ENCODE assay signal across 23 cellular contexts in genomic region chr12:111616177-111616623, GRCh38. TPM values are rescaled to one million over a fixed set of nuclear protein-coding genes. Genes with fewer than 3 reads are reported as not detected.
A peak's percentile ranks its signal among the peaks of the same experiment; 100 is the strongest.
DNase-seq lines count a peak whose midpoint lies in the region; ATAC-seq, FAIRE-seq and TF ChIP-seq lines count a peak whose summit lies in the region.
"Had no signal": no experiment of that assay in that cellular context is flagged by ENCODE, and none has a peak within 500 bp of the region (broad histone marks: within the 10 kb centered on the region; RNA-seq: fewer than 3 reads in every experiment).

No MANE protein-coding gene starts in this region.

- H2AFZ ChIP-seq in GM23248 (no peak overlapping the region), astrocyte (ENCODE audit: low read depth, low read length) (no peak overlapping the region), hepatocyte (no peak overlapping the region)
- H2AFZ ChIP-seq: neural progenitor cell had no signal

- H3K9me3 ChIP-seq in GM23248 (ENCODE audit: low read depth) (no peaks in the 10 kb centered on the region), astrocyte (ENCODE audit: insufficient read depth, low read depth, low read length) (no peaks in the 10 kb centered on the region), hepatocyte (ENCODE audit: low read depth) (no peaks in the 10 kb centered on the region), pancreas (no peaks in the 10 kb centered on the region)
- H3K9me3 ChIP-seq: vagina had no signal

- in situ Hi-C loops in GM23248 (cut with MboI): no loop called here

- H3K4me2 ChIP-seq in GM23248 (ENCODE audit: unreplicated experiment) (no peak overlapping the region), astrocyte (ENCODE audit: low read length) (no peak overlapping the region), hepatocyte (no peak overlapping the region)
- H3K4me2 ChIP-seq: neural progenitor cell had no signal

- intact Hi-C loops in pancreas (cut with DNase I): no loop called here

- H3K79me2 ChIP-seq in GM23248 (ENCODE audit: insufficient read depth) (no peaks in the 10 kb centered on the region), astrocyte (ENCODE audit: insufficient read depth, low read length) (no peaks in the 10 kb centered on the region), hepatocyte (no peaks in the 10 kb centered on the region)

- FAIRE-seq in astrocyte (lab: Jason Lieb, UNC) (no peak), pancreas (lab: Jason Lieb, UNC) (no peak)
- FAIRE-seq: TTC549 had no signal

- H3K9me3 Mint-ChIP-seq in astrocyte (ENCODE audit: unreplicated experiment): peaks cover 2% of the 10 kb centered on the region
- H3K9me3 Mint-ChIP-seq: activated CD4-positive, alpha-beta T cell treated with anti-CD3 and anti-CD28 coated beads, Interleukin-2, amount 10 ng/mL, durations not matched to agents 7 days and 5 days; activated T-helper 2 cell treated with anti-CD3 and anti-CD28 coated beads, Interferon-gamma antibody, Interleukin-2, Interleukin-4, amounts not matched to agents 10 μg/mL and 5 μg/mL and 100 μg/mL, durations not matched to agents 14 hours and 24 hours and 36 hours; HFFc6; neural progenitor cell had no signal

- ATAC-seq in pancreas (peak in 3 of 4 donors; percentile 33 to 62 (median 52)), HG02610 (IDR thresholded peaks at IDR 0.05; ENCODE audit: unreplicated experiment) (no peak), HG03378 (IDR thresholded peaks at IDR 0.05; ENCODE audit: unreplicated experiment) (no peak)

- H3K36me3 Mint-ChIP-seq in astrocyte (ENCODE audit: low read depth, unreplicated experiment): peaks cover 13% of the 10 kb centered on the region
- H3K36me3 Mint-ChIP-seq: CD14-positive monocyte, neural progenitor cell had no signal

- H3K4me3 Mint-ChIP-seq in astrocyte (ENCODE audit: unreplicated experiment): no peak overlapping the region
- H3K4me3 Mint-ChIP-seq: activated CD4-positive, alpha-beta T cell treated with anti-CD3 and anti-CD28 coated beads, Interleukin-2, amount 10 ng/mL, durations not matched to agents 7 days and 5 days; CD14-positive monocyte; HFFc6; neural progenitor cell had no signal

- H3K4me3 ChIP-seq in GM23248: no peak overlapping the region
- no peak overlapping the region for H3K4me3 ChIP-seq in astrocyte (ENCODE audit: insufficient read depth, low read depth, low read length)
- no peak overlapping the region for H3K4me3 ChIP-seq in hepatocyte
- no peak overlapping the region for H3K4me3 ChIP-seq in pancreas
- H3K4me3 ChIP-seq: neural progenitor cell, vagina had no signal

- H3K27ac Mint-ChIP-seq in astrocyte (ENCODE audit: unreplicated experiment): no peak overlapping the region
- H3K27ac Mint-ChIP-seq: activated CD4-positive, alpha-beta T cell treated with anti-CD3 and anti-CD28 coated beads, Interleukin-2, amount 10 ng/mL, durations not matched to agents 7 days and 5 days; activated T-helper 2 cell treated with anti-CD3 and anti-CD28 coated beads, Interferon-gamma antibody, Interleukin-2, Interleukin-4, amounts not matched to agents 10 μg/mL and 5 μg/mL and 100 μg/mL, durations not matched to agents 14 hours and 24 hours and 36 hours; CD14-positive monocyte; HFFc6; neural progenitor cell had no signal

- H4K20me1 ChIP-seq in GM23248 (ENCODE audit: insufficient read depth) (no peaks in the 10 kb centered on the region), astrocyte (ENCODE audit: insufficient read depth, low read length) (no peaks in the 10 kb centered on the region), hepatocyte (ENCODE audit: insufficient read depth, poor library complexity, severe bottlenecking) (no peaks in the 10 kb centered on the region)

- H3K27me3 Mint-ChIP-seq in astrocyte (ENCODE audit: low read depth, unreplicated experiment): no peaks in the 10 kb centered on the region
- H3K27me3 Mint-ChIP-seq: activated CD4-positive, alpha-beta T cell treated with anti-CD3 and anti-CD28 coated beads, Interleukin-2, amount 10 ng/mL, durations not matched to agents 7 days and 5 days had no signal

- H3K27me3 ChIP-seq in GM23248 (replicated peaks; ENCODE audit: insufficient read depth) (no peaks in the 10 kb centered on the region), astrocyte (ENCODE audit: insufficient read depth, low read length) (no peaks in the 10 kb centered on the region), hepatocyte (no peaks in the 10 kb centered on the region), pancreas (no peaks in the 10 kb centered on the region)
- H3K27me3 ChIP-seq: neural progenitor cell, vagina had no signal

- no peak overlapping the region for H3K9ac ChIP-seq in GM23248
- no peak overlapping the region for H3K9ac ChIP-seq in astrocyte (ENCODE audit: low read length)
- H3K9ac ChIP-seq: neural progenitor cell had no signal

- H3F3A ChIP-seq in GM23248 (ENCODE audit: insufficient read depth): no peaks in the 10 kb centered on the region

- H3K4me1 ChIP-seq in GM23248 (ENCODE audit: insufficient read depth) (no peaks in the 10 kb centered on the region), astrocyte (ENCODE audit: insufficient read depth, low read length) (no peaks in the 10 kb centered on the region), hepatocyte (ENCODE audit: insufficient read depth) (no peaks in the 10 kb centered on the region), pancreas (no peaks in the 10 kb centered on the region)
- H3K4me1 ChIP-seq: neural progenitor cell, vagina had no signal

- H3K9me2 ChIP-seq in GM23248 (ENCODE audit: insufficient read depth) (no peaks in the 10 kb centered on the region), hepatocyte (replicated peaks; ENCODE audit: insufficient read depth) (no peaks in the 10 kb centered on the region)

- no peak for TF ChIP-seq CTCF in astrocyte (IDR thresholded peaks at IDR 0.05; ENCODE audit: insufficient read depth, low read depth, low read length)
- TF ChIP-seq CTCF in hepatocyte (IDR thresholded peaks at IDR 0.05; ENCODE audit: poor library complexity): no peak
- no peak for TF ChIP-seq CTCF in pancreas (IDR thresholded peaks at IDR 0.05)

- WGBS in GM23248 (ENCODE audit: low coverage in 1 of 2, low lambda C conversion rate in 2 of 2, missing lambda C conversion rate in 2 of 2), 2 experiments: 31% methylated on average over 7 of the region's 7 CpGs
- 49% methylated on average over 7 of the region's 7 CpGs for WGBS in hepatocyte (ENCODE audit: low lambda C conversion rate, missing lambda C conversion rate)
- 48% methylated on average over 7 of the region's 7 CpGs for WGBS in pancreas, 2 donors

- H3K27ac ChIP-seq in GM23248: no peak overlapping the region
- H3K27ac ChIP-seq in astrocyte (ENCODE audit: low read depth, low read length): no peak overlapping the region
- peak overlapping the region; percentile 72 for H3K27ac ChIP-seq in hepatocyte
- peak overlapping the region in 1 of 4 donors; percentile 44 for H3K27ac ChIP-seq in pancreas
- H3K27ac ChIP-seq: epithelial cell of prostate, neural progenitor cell, vagina had no signal

- DNase-seq in GM23248: peak; percentile 22
- peak; percentile 4 for DNase-seq in astrocyte (ENCODE audit: low read depth)
- peak; percentile 18 for DNase-seq in hepatocyte (ENCODE audit: low spot score)
- DNase-seq in pancreas: no peak
- DNase-seq in T-helper 2 cell: no peak
- DNase-seq in activated CD4-positive, CD25-positive, alpha-beta regulatory T cell treated with anti-CD3 and anti-CD28 coated beads, Interleukin-2, amount 50 U/mL, for 72 hours: no peak
- DNase-seq: activated CD4-positive, alpha-beta T cell treated with anti-CD3 and anti-CD28 coated beads, Interleukin-2, amount 10 ng/mL, durations not matched to agents 7 days and 5 days; DMS 273 treated with DMSO at 0.1 percent for 48 hours; HFFc6; KBM-7; NCI-H2171; NCI-H526 treated with DMSO at 0.1 percent for 48 hours; stimulated activated CD4-positive, alpha-beta T cell treated with anti-CD3 and anti-CD28 coated beads, Interleukin-15, amount 100 ng/mL, for 24 hours; substantia nigra; SW 1271 had no signal

- no peaks in the 10 kb centered on the region for H3K36me3 ChIP-seq in GM23248 (ENCODE audit: low read depth)
- H3K36me3 ChIP-seq in astrocyte (ENCODE audit: insufficient read depth, low read length): no peaks in the 10 kb centered on the region
- H3K36me3 ChIP-seq in hepatocyte (replicated peaks; ENCODE audit: insufficient read depth, low read depth): no peaks in the 10 kb centered on the region
- H3K36me3 ChIP-seq in pancreas: no peaks in the 10 kb centered on the region
- H3K36me3 ChIP-seq: neural progenitor cell, vagina had no signal

- H3K4me1 Mint-ChIP-seq in astrocyte (ENCODE audit: low read depth, unreplicated experiment): no peaks in the 10 kb centered on the region
- H3K4me1 Mint-ChIP-seq: CD14-positive monocyte, neural progenitor cell had no signal

RNA-seq across cellular contexts. Expression of gene ATXN2, which starts 17.1 kb away (rescaled TPM):
- total RNA-seq in GM23248 (2014; rRNA removed; shearing (Covaris generic)): 15.0 and 19.2 TPM in 2 replicates
- polyA plus RNA-seq in GM23248 (2016; fragmentation: Nextera tagmentation; extraction: Ambion mirVana): 46.2 and 56.4 TPM in 2 replicates
- total RNA-seq in astrocyte: 58.0 and 63.0 TPM in 2 replicates
- total RNA-seq in hepatocyte: 30.4 and 36.9 TPM in 2 replicates
- 47.9 and 57.8 TPM in 2 replicates for polyA plus RNA-seq in hepatocyte
- total RNA-seq in pancreas: 10 to 100 TPM; 12.9 to 25.7 (median 17.6) TPM
- polyA plus RNA-seq in pancreas: 10 to 100 TPM; 20.8 to 28.2 TPM

Comparison
In these comparisons a context has a peak if more than half of its experiments do, and no peak if none do; other contexts are left out.
1. DNase-seq: peak in GM23248 (single experiment), astrocyte (single experiment) and hepatocyte (single experiment); none in pancreas (0 of 6), T-helper 2 cell (0 of 5) and activated CD4-positive, CD25-positive, alpha-beta regulatory T cell treated with anti-CD3 and anti-CD28 coated beads, Interleukin-2, amount 50 U/mL, for 72 hours (single experiment).
2. ATAC-seq: peak in pancreas (3 of 4); none in HG02610 (single experiment) and HG03378 (single experiment).